ENCODE assay signal across 1 cellular context in genomic region chrX:154761977-154762528, GRCh38.
TF ChIP-seq lines count a peak whose summit lies in the region.

No MANE protein-coding gene starts in this region.

TF ChIP-seq in GM23338, 12 proteins besides CTCF, POLR2A, EP300 and RAD21 (continued from another document):
- no peak for TF ChIP-seq REST (IDR thresholded peaks at IDR 0.05; ENCODE audit: unreplicated experiment)
- no peak for TF ChIP-seq NANOG (IDR thresholded peaks at IDR 0.05; ENCODE audit: borderline replicate concordance)
- no peak for TF ChIP-seq EZH2phosphoT487 (IDR thresholded peaks at IDR 0.05; ENCODE audit: unreplicated experiment)
- no peak for TF ChIP-seq POLR2AphosphoS5 (IDR thresholded peaks at IDR 0.05; ENCODE audit: low read depth)
- TF ChIP-seq EZH2 (IDR thresholded peaks at IDR 0.05; ENCODE audit: low read depth, unreplicated experiment), result no peak
- TF ChIP-seq ETS1 (IDR thresholded peaks at IDR 0.05), result no peak
